In genomic region chr7:113118074-113118959, GRCh38 we compare ENCODE assay signal across 1 cellular context.
TF ChIP-seq lines count a peak whose summit lies in the region.

TSS of gene SMIM30 (minus strand) at chr7:113118554. CDS start at chr7:113117578, 976 bp downstream.

TF ChIP-seq in GM12878, 131 proteins besides CTCF, POLR2A, EP300 and RAD21 (continued from another document and continues in another):
- TF ChIP-seq RUNX3 (IDR thresholded peaks at IDR 0.05; ENCODE audit: low read length) = peak; percentile 16; the same call in 1 of the 2 replicates
- peak; percentile 69 for TF ChIP-seq MEF2B (IDR thresholded peaks at IDR 0.05; ENCODE audit: partially characterized antibody, poor library complexity, severe bottlenecking)
- peak; percentile 39; the same call in 1 of the 2 replicates for TF ChIP-seq ATF7 (IDR thresholded peaks at IDR 0.05; ENCODE audit: low read depth)
- TF ChIP-seq MEF2A (IDR thresholded peaks at IDR 0.05; ENCODE audit: insufficient read depth, low read depth, low read length) = peak; percentile 59; the same call in 1 of the 2 replicates
- peak; percentile 75 for TF ChIP-seq POLR2AphosphoS5 (IDR thresholded peaks at IDR 0.05; ENCODE audit: low read length)
- peak; percentile 78; the same call in 1 of the 2 replicates for TF ChIP-seq CHD2 (IDR thresholded peaks at IDR 0.05; ENCODE audit: borderline replicate concordance, low read depth, low read length)
- no peak for TF ChIP-seq TCF3 (IDR thresholded peaks at IDR 0.05; ENCODE audit: borderline replicate concordance, insufficient read depth, low read depth, low read length)
- no peak for TF ChIP-seq SP1 (IDR thresholded peaks at IDR 0.05; ENCODE audit: low read depth, low read length)
- peak; percentile 16; the same call in 1 of the 2 replicates for TF ChIP-seq ATF3 (IDR thresholded peaks at IDR 0.05; ENCODE audit: borderline replicate concordance, extremely low read depth, low read depth, low read length)
- no peak for TF ChIP-seq E2F8 (IDR thresholded peaks at IDR 0.05; ENCODE audit: low read depth, partially characterized antibody)
- no peak for TF ChIP-seq MTA2 (IDR thresholded peaks at IDR 0.05; ENCODE audit: low read depth)
- TF ChIP-seq CREB1 (IDR thresholded peaks at IDR 0.05; ENCODE audit: low read depth) = peak; percentile 97
- TF ChIP-seq BHLHE40 (IDR thresholded peaks at IDR 0.05; ENCODE audit: borderline replicate concordance in 1 of 2, low read depth in 2 of 2, low read length in 1 of 2) = peak; percentile 39 to 58; a peak in 1 of 4 replicates
- TF ChIP-seq JUND (IDR thresholded peaks at IDR 0.05; ENCODE audit: low read depth, low read length) = no peak
- TF ChIP-seq SIX5 (IDR thresholded peaks at IDR 0.05; ENCODE audit: low read depth, low read length, severe bottlenecking) = peak; percentile 84
- peak; percentile 32 for TF ChIP-seq NR2F1 (conservative IDR thresholded peaks at IDR 0.05)
- no peak; the same call in 1 of the 2 replicates for TF ChIP-seq ZNF207 (IDR thresholded peaks at IDR 0.05; ENCODE audit: borderline replicate concordance)
- TF ChIP-seq CBFB (IDR thresholded peaks at IDR 0.05; ENCODE audit: low read depth) = 0 out of 2 replicates have a peak, but pooled peaks have one; percentile 24
- TF ChIP-seq CBX5 (IDR thresholded peaks at IDR 0.05; ENCODE audit: low read depth) = peak; percentile 28; the same call in 1 of the 2 replicates
- TF ChIP-seq PML (IDR thresholded peaks at IDR 0.05; ENCODE audit: low read length) = peak; percentile 79; the same call in 1 of the 2 replicates
- TF ChIP-seq EGR1 (IDR thresholded peaks at IDR 0.05; ENCODE audit: borderline replicate concordance in 1 of 2, low read depth in 2 of 2, low read length in 2 of 2) = no peak
- peak; percentile 59; the same call in 1 of the 2 replicates for TF ChIP-seq MTA3 (IDR thresholded peaks at IDR 0.05; ENCODE audit: borderline replicate concordance, low read length)
- TF ChIP-seq TAF1 (IDR thresholded peaks at IDR 0.05; ENCODE audit: borderline replicate concordance, low read depth, low read length) = peak; percentile 89
- TF ChIP-seq RAD51 (IDR thresholded peaks at IDR 0.05) = peak; percentile 84
- no peak for TF ChIP-seq NKRF (conservative IDR thresholded peaks at IDR 0.05)
- peak; percentile 16; the same call in 1 of the 2 replicates for TF ChIP-seq NFIC (IDR thresholded peaks at IDR 0.05; ENCODE audit: low read depth, low read length)
- 0 out of 2 replicates have a peak, but pooled peaks have one; percentile 24 for TF ChIP-seq EED (IDR thresholded peaks at IDR 0.05; ENCODE audit: low read depth)
- TF ChIP-seq IRF3 (IDR thresholded peaks at IDR 0.05) = no peak
- TF ChIP-seq NFYA (IDR thresholded peaks at IDR 0.05; ENCODE audit: borderline replicate concordance, low read depth, low read length) = no peak
- TF ChIP-seq IRF5 (IDR thresholded peaks at IDR 0.05; ENCODE audit: borderline replicate concordance) = no peak
- no peak for TF ChIP-seq KDM1A (IDR thresholded peaks at IDR 0.05; ENCODE audit: borderline replicate concordance)
- TF ChIP-seq HCFC1 (IDR thresholded peaks at IDR 0.05; ENCODE audit: low read length) = peak; percentile 92
- TF ChIP-seq BACH1 (IDR thresholded peaks at IDR 0.05; ENCODE audit: borderline replicate concordance) = peak; percentile 76
- no peak for TF ChIP-seq ZNF24 (IDR thresholded peaks at IDR 0.05)
- no peak for TF ChIP-seq CEBPB (IDR thresholded peaks at IDR 0.05; ENCODE audit: borderline replicate concordance in 1 of 2, low read depth in 2 of 2, low read length in 2 of 2)
- TF ChIP-seq ZNF274 (IDR thresholded peaks at IDR 0.05; ENCODE audit: insufficient read depth, insufficient read length) = no peak
- no peak for TF ChIP-seq ZNF622 (IDR thresholded peaks at IDR 0.05)
- TF ChIP-seq MXI1 (IDR thresholded peaks at IDR 0.05; ENCODE audit: low read depth, low read length) = peak; percentile 67
- TF ChIP-seq TARDBP (IDR thresholded peaks at IDR 0.05; ENCODE audit: borderline replicate concordance) = peak; percentile 62; the same call in 1 of the 2 replicates
- no peak for TF ChIP-seq ZNF592 (IDR thresholded peaks at IDR 0.05)
- no peak for TF ChIP-seq DPF2 (IDR thresholded peaks at IDR 0.05)
- no peak for TF ChIP-seq HDAC6 (IDR thresholded peaks at IDR 0.05; ENCODE audit: unreplicated experiment)
- TF ChIP-seq MYC (IDR thresholded peaks at IDR 0.05; ENCODE audit: insufficient read depth, insufficient read length, insufficient replicate concordance, low read length, severe bottlenecking) = no peak
- TF ChIP-seq RFX5 (IDR thresholded peaks at IDR 0.05; ENCODE audit: low read depth, low read length) = no peak
- TF ChIP-seq RELB (IDR thresholded peaks at IDR 0.05; ENCODE audit: low read depth) = peak; percentile 84
- peak; percentile 74 for TF ChIP-seq IKZF1 (conservative IDR thresholded peaks at IDR 0.05)
- peak; percentile 76 for TF ChIP-seq NR2C1 (IDR thresholded peaks at IDR 0.05)
- TF ChIP-seq SMAD5 (IDR thresholded peaks at IDR 0.05; ENCODE audit: low read depth) = peak; percentile 44; the same call in 1 of the 2 replicates
- TF ChIP-seq BRCA1 (IDR thresholded peaks at IDR 0.05; ENCODE audit: low read depth, low read length) = no peak
- no peak for TF ChIP-seq MYB (IDR thresholded peaks at IDR 0.05; ENCODE audit: borderline replicate concordance, low read depth, low read length)
- TF ChIP-seq SRF (IDR thresholded peaks at IDR 0.05; ENCODE audit: low read depth in 2 of 2, low read length in 2 of 2) = peak in 1 of 2 experiments; percentile 62; a peak in 1 of 4 replicates
- TF ChIP-seq SKIL (IDR thresholded peaks at IDR 0.05; ENCODE audit: low read depth, poor library complexity, severe bottlenecking) = no peak
- peak; percentile 95 for TF ChIP-seq CREM (IDR thresholded peaks at IDR 0.05; ENCODE audit: low read depth)
- no peak for TF ChIP-seq EZH2 (IDR thresholded peaks at IDR 0.05; ENCODE audit: borderline replicate concordance, control insufficient read depth, low read depth, low read length)
- TF ChIP-seq RELA (IDR thresholded peaks at IDR 0.05; ENCODE audit: borderline replicate concordance, partially characterized antibody) = no peak
- no peak for TF ChIP-seq STAT1 (conservative IDR thresholded peaks at IDR 0.05)
- TF ChIP-seq SREBF1 (IDR thresholded peaks at IDR 0.05; ENCODE audit: low read length) = 0 out of 2 replicates have a peak, but pooled peaks have one; percentile 52
